8 cellular contexts compared by ENCODE assay signal in the genomic region with DNA sequence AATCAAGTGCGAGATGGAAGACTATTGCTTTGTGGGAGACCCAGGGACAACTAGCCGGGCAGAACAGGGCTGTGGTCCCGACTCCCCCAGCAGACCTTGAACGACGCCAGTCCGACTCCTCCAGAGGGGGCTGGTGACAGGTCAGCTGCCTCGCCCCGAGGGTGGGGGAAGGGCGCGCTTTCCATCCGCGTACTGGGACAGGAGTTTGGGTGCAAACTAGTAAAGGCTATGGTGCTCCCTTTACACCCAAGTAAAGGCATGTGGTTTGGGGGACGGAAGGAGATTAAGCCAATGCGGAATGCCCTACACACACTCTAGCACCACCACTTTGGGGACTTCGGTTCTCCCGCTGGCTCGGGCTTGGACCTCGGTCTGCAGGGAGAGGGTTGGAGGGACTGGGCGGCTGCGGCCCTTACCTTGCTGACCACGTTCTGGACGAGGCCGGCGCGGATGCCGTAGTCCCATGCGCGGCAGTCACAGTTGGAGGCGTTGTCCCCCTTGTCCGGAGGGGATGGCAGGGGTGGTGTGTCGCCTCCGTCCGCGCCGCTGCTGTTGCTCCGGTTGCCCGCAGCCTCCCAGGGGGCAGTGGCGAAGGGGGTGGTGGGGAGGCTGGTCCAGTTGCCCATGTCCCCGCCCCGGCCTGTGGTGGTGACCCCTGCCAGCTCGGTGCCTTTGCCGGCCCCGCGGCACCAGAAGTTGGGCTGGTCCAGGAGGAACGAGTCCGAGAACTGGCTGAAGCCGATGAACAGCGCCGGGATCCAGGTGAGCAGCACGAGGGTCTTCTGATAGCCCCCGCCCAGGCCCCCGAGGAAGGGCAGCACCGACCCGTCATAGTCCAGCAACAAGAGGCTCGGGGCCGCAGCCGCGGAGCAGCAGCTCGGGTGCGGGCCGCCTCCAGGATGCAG. TPM values are rescaled to one million over a fixed set of nuclear protein-coding genes. Genes with fewer than 3 reads are reported as not detected.
DNase-seq lines count a peak whose midpoint lies in the region; ATAC-seq and TF ChIP-seq lines count a peak whose summit lies in the region.

No MANE protein-coding gene starts in this region.

- intact Hi-C loops in thyroid gland (cut with DNase I) = loop anchor here (5.0 to 10.0 kb wide), 3 partner anchors 61 to 178 kb away; no protein-coding TSS in a partner anchor
- intact Hi-C loops in CD14-positive monocyte (cut with micrococcal nuclease) = no loop called here

- peak overlapping the region; percentile 3 to 61 for H3K9ac ChIP-seq in liver (ENCODE audit: low read depth in 1 of 2, low read length in 2 of 2)

- H3K36me3 ChIP-seq in liver (ENCODE audit: control insufficient read depth in 4 of 4, insufficient read depth in 3 of 4, low read depth in 1 of 4, low read length in 3 of 4) (no peaks in the 10 kb centered on the region), thyroid gland (no peaks in the 10 kb centered on the region)

- no peak for TF ChIP-seq POLR2A in thyroid gland (IDR thresholded peaks at IDR 0.05)

- H3K27ac ChIP-seq in liver (ENCODE audit: low read depth in 1 of 2, low read length in 2 of 2) (peak overlapping the region; percentile 59 to 72), thyroid gland (peak overlapping the region in 1 of 3 donors; percentile 31)

- H3K9me3 Mint-ChIP-seq in CD14-positive monocyte = peaks cover 0 to 7% (median 3%) of the 10 kb centered on the region in 7 donors

- H3K4me3 ChIP-seq in cardiac fibroblast (replicated peaks in 1 of 2; ENCODE audit: low read depth in 2 of 2, low read length in 2 of 2) (peak overlapping the region; percentile 63 to 89), liver (ENCODE audit: low read depth in 1 of 3, low read length in 3 of 3) (peak overlapping the region; percentile 78 to 96 (median 81)), thyroid gland (replicated peaks in 1 of 3) (peak overlapping the region; percentile 6 to 69 (median 29))

- H3K4me3 Mint-ChIP-seq in CD14-positive monocyte = no peak overlapping the region

- TF ChIP-seq EP300 in Ishikawa (IDR thresholded peaks at IDR 0.05; ENCODE audit: borderline replicate concordance) = no peak

- TF ChIP-seq RAD21 in Ishikawa (IDR thresholded peaks at IDR 0.05; ENCODE audit: low read depth) (no peak), liver (IDR thresholded peaks at IDR 0.05) (peak in 1 of 2 donors; percentile 13)

- H3K27ac Mint-ChIP-seq in CD14-positive monocyte = no peak overlapping the region

- H3K27me3 Mint-ChIP-seq in CD14-positive monocyte (ENCODE audit: low read depth in 3 of 3) = peaks cover 45 to 49% (median 49%) of the 10 kb centered on the region in 3 donors

- TF ChIP-seq CTCF in cardiac fibroblast (IDR thresholded peaks at IDR 0.05; ENCODE audit: low read depth, low read length) = no peak
- no peak for TF ChIP-seq CTCF in liver (IDR thresholded peaks at IDR 0.05; ENCODE audit: low read depth, low read length, missing input control)
- no peak for TF ChIP-seq CTCF in thyroid gland (IDR thresholded peaks at IDR 0.05)
- TF ChIP-seq CTCF in CD14-positive monocyte (IDR thresholded peaks at IDR 0.05) = no peak

- H3K4me1 ChIP-seq in liver (ENCODE audit: control insufficient read depth in 4 of 4, insufficient read depth in 4 of 4, low read length in 3 of 4) (peaks cover 8 to 49% (median 33%) of the 10 kb centered on the region in 4 donors), thyroid gland (peaks cover 16 to 32% of the 10 kb centered on the region in 2 donors)

- H3K4me1 Mint-ChIP-seq in CD14-positive monocyte = peaks cover 6% of the 10 kb centered on the region

- H3K27me3 ChIP-seq in liver (ENCODE audit: control insufficient read depth in 4 of 4, insufficient read depth in 4 of 4, low read length in 3 of 4) (no peaks in the 10 kb centered on the region), thyroid gland (no peaks in the 10 kb centered on the region)

- no peaks in the 10 kb centered on the region for H3K9me3 ChIP-seq in liver (ENCODE audit: control insufficient read depth in 4 of 4, low read length in 3 of 4)
- no peaks in the 10 kb centered on the region for H3K9me3 ChIP-seq in thyroid gland

- ATAC-seq in GM21360 (IDR thresholded peaks at IDR 0.05; ENCODE audit: unreplicated experiment) = no peak

- WGBS in liver = 1% methylated on average over 61 of the region's 61 CpGs
- WGBS in thyroid gland, 2 donors = 6 to 9% methylated on average over 9 to 18 of the region's 61 CpGs

- peak; percentile 39 for DNase-seq in COLO668 (lab: John Stamatoyannopoulos, UW; ENCODE audit: unreplicated experiment)
- peak in 1 of 2 donors; percentile 14 for DNase-seq in cardiac fibroblast (ENCODE audit: low read depth in 2 of 2)
- peak; percentile 30 to 43 for DNase-seq in thyroid gland
- DNase-seq in middle frontal gyrus (ENCODE audit: extremely low spot score, low spot score) = no peak
- DNase-seq in CD14-positive monocyte (ENCODE audit: low spot score) = no peak

- H3K36me3 Mint-ChIP-seq in CD14-positive monocyte = peaks cover 0 to 4% of the 10 kb centered on the region in 2 donors

TF ChIP-seq in Ishikawa, 13 proteins besides CTCF, POLR2A, EP300 and RAD21:
- TF ChIP-seq ZBTB7A (IDR thresholded peaks at IDR 0.05; ENCODE audit: low read depth) = 0 out of 2 replicates have a peak, but pooled peaks have one; percentile 57
- TF ChIP-seq, protein P1, sequence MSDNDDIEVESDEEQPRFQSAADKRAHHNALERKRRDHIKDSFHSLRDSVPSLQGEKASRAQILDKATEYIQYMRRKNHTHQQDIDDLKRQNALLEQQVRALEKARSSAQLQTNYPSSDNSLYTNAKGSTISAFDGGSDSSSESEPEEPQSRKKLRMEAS (IDR thresholded peaks at IDR 0.05) = no peak

TF ChIP-seq in liver, 16 proteins besides CTCF, POLR2A, EP300 and RAD21:
- TF ChIP-seq HNF4A (conservative IDR thresholded peaks at IDR 0.05) = no peak
TF ChIP-seq in liver: peak in this region for 0.

RNA-seq across cellular contexts. Expression of a gene that starts 1.1 kb away (rescaled TPM):
- total RNA-seq in liver (10 to 100 TPM; 29.4 to 45.4 TPM), thyroid gland (10 to 100 TPM; 16.6 to 21.8 (median 17.6) TPM)
- polyA plus RNA-seq in liver (1 to 10 TPM; 4.9 to 9.9 TPM), CD14-positive monocyte (not detected)

Comparison
In these comparisons a context has a peak if more than half of its experiments do, and no peak if none do; other contexts are left out.
1. DNase-seq: peak in COLO668 (single experiment) and thyroid gland (2 of 2); none in middle frontal gyrus (single experiment) and CD14-positive monocyte (single experiment).
2. H3K4me3 ChIP-seq: peak in every context shown above with its lines; median percentile 81 in liver; 76 in cardiac fibroblast; 29 in thyroid gland.